Comparison of ENCODE assay signal across 28 cellular contexts in the genomic region with DNA sequence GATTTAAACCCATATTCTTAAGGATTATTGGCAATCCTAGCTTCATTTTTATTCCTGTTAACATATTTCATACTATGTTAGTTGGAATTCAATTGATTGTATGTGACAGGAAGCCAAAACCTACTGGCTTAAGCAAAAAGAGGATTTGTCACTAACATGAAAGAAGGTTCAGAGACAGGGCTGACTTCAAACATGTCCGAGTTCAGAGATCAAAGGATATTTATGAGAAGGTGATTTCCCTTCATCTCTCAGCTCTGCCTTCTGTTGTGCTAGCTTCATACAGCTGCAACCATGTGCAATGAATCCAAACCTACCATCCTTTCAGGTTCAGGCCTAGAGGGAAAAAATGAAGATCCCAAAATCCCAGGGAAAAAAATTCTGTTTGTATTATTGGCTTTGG.
DNase-seq lines count a peak whose midpoint lies in the region; ATAC-seq and TF ChIP-seq lines count a peak whose summit lies in the region.
"Had no signal": no experiment of that assay in that cellular context is flagged by ENCODE, and none has a peak within 500 bp of the region (broad histone marks: within the 10 kb centered on the region; RNA-seq: fewer than 3 reads in every experiment).

No MANE protein-coding gene starts in this region.

- H3K4me3 ChIP-seq in GM12865 (ENCODE audit: low read depth, low read length): no peak overlapping the region
- no peak overlapping the region for H3K4me3 ChIP-seq in Jurkat, Clone E6-1 (ENCODE audit: low read length)
- no peak overlapping the region for H3K4me3 ChIP-seq in heart left ventricle
- no peak overlapping the region for H3K4me3 ChIP-seq in SJCRH30
- H3K4me3 ChIP-seq: left lung, pancreas, upper lobe of left lung had no signal

- no peaks in the 10 kb centered on the region for H3K27me3 ChIP-seq in heart left ventricle
- peaks cover 15% of the 10 kb centered on the region for H3K27me3 ChIP-seq in SJCRH30
- H3K27me3 ChIP-seq: brain microvascular endothelial cell, left lung, pancreas, upper lobe of left lung had no signal

- intact Hi-C loops in heart left ventricle (cut with DNase I): no loop called here

- no peaks in the 10 kb centered on the region for H3K4me1 ChIP-seq in heart left ventricle
- H3K4me1 ChIP-seq in SJCRH30: peaks cover 8% of the 10 kb centered on the region
- H3K4me1 ChIP-seq: left lung, pancreas, upper lobe of left lung had no signal

- DNase-seq in GM12865 (ENCODE audit: low read depth) (peak; percentile 24), H4 (ENCODE audit: low spot score) (no peak), cortex of kidney (lab: John Stamatoyannopoulos, UW) (no peak), heart left ventricle (no peak), SJCRH30 (no peak)
- DNase-seq in Jurkat, Clone E6-1 (ENCODE audit: low read depth, low spot score): peak; percentile 9
- DNase-seq: activated CD4-positive, alpha-beta T cell treated with anti-CD3 and anti-CD28 coated beads, Interleukin-2, amount 10 ng/mL, durations not matched to agents 7 days and 5 days; activated CD8-positive, alpha-beta memory T cell treated with anti-CD3 and anti-CD28 coated beads, Interleukin-2, amount 10 ng/mL, durations not matched to agents 7 days and 5 days; activated naive CD4-positive, alpha-beta T cell; activated T-cell treated with anti-CD3 and anti-CD28 coated beads, Interleukin-2, amount 50 U/mL, for 72 hours; brain microvascular endothelial cell; cerebellar nuclear complex; DMS 273 treated with DMSO at 0.1 percent for 48 hours; head of caudate nucleus; IMR-90; islet precursor cell; left lung; mesenchymal stem cell; NCI-H1092; NCI-H1694; NCI-H82; pancreas; SIG-M5; stimulated activated naive B cell treated with anti-CD40 and anti-IgM and Interleukin-4, amounts not matched to agents 10 μg/mL and 1 μg/mL and 100 μg/mL, for 72 hours; upper lobe of left lung had no signal

- H3K36me3 ChIP-seq in heart left ventricle (no peaks in the 10 kb centered on the region), SJCRH30 (no peaks in the 10 kb centered on the region)
- H3K36me3 ChIP-seq: brain microvascular endothelial cell, left lung, pancreas, upper lobe of left lung had no signal

- H3K9me3 ChIP-seq in heart left ventricle (no peaks in the 10 kb centered on the region), SJCRH30 (replicated peaks) (no peaks in the 10 kb centered on the region; the same call in 1 of the 2 replicates)
- H3K9me3 ChIP-seq: left lung, pancreas, upper lobe of left lung had no signal

- H3K27ac ChIP-seq in heart left ventricle (no peak overlapping the region), SJCRH30 (no peak overlapping the region)
- H3K27ac ChIP-seq: brain microvascular endothelial cell, left lung, pancreas, upper lobe of left lung had no signal

- TF ChIP-seq POLR2A in heart left ventricle (IDR thresholded peaks at IDR 0.05): no peak

- TF ChIP-seq CTCF in GM12865 (IDR thresholded peaks at IDR 0.05; ENCODE audit: insufficient read depth, low read depth, low read length, missing control alignments): no peak
- no peak for TF ChIP-seq CTCF in heart left ventricle (IDR thresholded peaks at IDR 0.05)

- 83 to 93% (median 89%) methylated on average over 1 of the region's 1 CpG for whole genome bisulfite sequencing in heart left ventricle, 4 donors

- peak; percentile 89 for ATAC-seq in GM18868 (IDR thresholded peaks at IDR 0.05; ENCODE audit: unreplicated experiment)
- ATAC-seq in HG02610 (IDR thresholded peaks at IDR 0.05; ENCODE audit: unreplicated experiment): peak; percentile 94
- ATAC-seq in heart left ventricle: no peak
- ATAC-seq: activated CD8-positive, alpha-beta memory T cell treated with anti-CD3 and anti-CD28 coated beads, Interleukin-2, amount 10 ng/mL, durations not matched to agents 7 days and 5 days; activated T-cell treated with anti-CD3 and anti-CD28 coated beads, Interleukin-2, amount 50 U/mL, for 72 hours; esophagus mucosa; left lung; pancreas; stimulated activated naive B cell treated with anti-CD40 and anti-IgM and Interleukin-4, amounts not matched to agents 10 μg/mL and 1 μg/mL and 100 μg/mL, for 72 hours had no signal

Comparison
In these comparisons a context has a peak if more than half of its experiments do, and no peak if none do; other contexts are left out.
1. DNase-seq: peak in GM12865 (single experiment) and Jurkat, Clone E6-1 (single experiment); none in H4 (single experiment), cortex of kidney (single experiment), heart left ventricle (0 of 5) and SJCRH30 (0 of 2).
2. ATAC-seq: peak in GM18868 (single experiment) and HG02610 (single experiment); none in heart left ventricle (0 of 4).